ENCODE assay signal across 10 cellular contexts in the genomic region with DNA sequence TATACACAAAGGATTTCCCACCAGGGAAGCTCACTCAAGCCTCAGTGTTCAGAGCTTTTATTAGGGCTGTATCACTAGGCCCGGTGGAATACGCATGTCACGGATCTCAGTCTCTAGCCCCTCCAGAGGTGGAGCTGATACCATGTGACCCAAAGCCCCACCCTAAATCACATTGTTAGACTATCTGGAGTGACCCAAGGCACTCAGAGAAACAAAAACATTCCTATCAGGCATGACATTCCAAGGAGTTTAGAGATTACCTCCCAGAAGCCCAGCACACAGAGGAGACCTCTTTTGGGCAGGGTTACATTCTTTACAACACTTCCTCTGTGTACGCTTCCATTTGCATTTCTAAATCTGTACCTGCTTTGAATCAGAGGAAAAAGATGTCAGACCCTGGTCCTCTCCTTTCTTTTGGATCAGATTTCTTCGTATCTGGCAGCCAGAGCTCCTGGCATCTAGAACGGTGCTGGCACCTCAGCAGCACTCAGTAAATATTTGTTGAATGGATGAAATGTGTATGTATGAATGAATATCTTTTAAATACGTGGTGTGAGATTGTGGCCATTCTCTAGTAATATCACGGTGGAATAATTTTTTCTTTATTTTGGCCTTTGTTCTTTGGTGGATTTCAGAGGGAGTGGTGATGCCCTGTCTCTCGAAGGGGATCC. TPM values are rescaled to one million over a fixed set of nuclear protein-coding genes. Genes with fewer than 3 reads are reported as not detected.
DNase-seq lines count a peak whose midpoint lies in the region; ATAC-seq and TF ChIP-seq lines count a peak whose summit lies in the region.
"Had no signal": no experiment of that assay in that cellular context is flagged by ENCODE, and none has a peak within 500 bp of the region (broad histone marks: within the 10 kb centered on the region; RNA-seq: fewer than 3 reads in every experiment).

No MANE protein-coding gene starts in this region.

- H3K9me3 Mint-ChIP-seq in activated T-helper 17 cell treated with anti-CD3 and anti-CD28 coated beads, Interleukin-2, amount 50 U/mL, for 72 hours: no peaks in the 10 kb centered on the region

- H3K36me3 Mint-ChIP-seq in activated T-helper 17 cell treated with anti-CD3 and anti-CD28 coated beads, Interleukin-2, amount 50 U/mL, for 72 hours (ENCODE audit: low read depth): no peaks in the 10 kb centered on the region

- H3K4me1 ChIP-seq in HCT116 (ENCODE audit: control insufficient read depth in 1 of 2, insufficient read depth in 2 of 2, low read length in 2 of 2) (peaks cover 6 to 8% of the 10 kb centered on the region in 2 experiments; a peak in 2 of 4 replicates), SJCRH30 (no peaks in the 10 kb centered on the region; the same call in 1 of the 2 replicates)

- H3K9me3 ChIP-seq in HCT116 (ENCODE audit: control insufficient read depth in 1 of 2, insufficient read depth in 1 of 2, low read depth in 1 of 2, low read length in 2 of 2) (no peaks in the 10 kb centered on the region), SJCRH30 (replicated peaks) (no peaks in the 10 kb centered on the region)

- no peak for TF ChIP-seq POLR2A in HCT116 (IDR thresholded peaks at IDR 0.05; ENCODE audit: borderline replicate concordance, extremely low read depth, insufficient read depth, insufficient read length)

- intact Hi-C loops in HCT116 (cut with micrococcal nuclease): no loop called here

- no peaks in the 10 kb centered on the region for H3K4me1 Mint-ChIP-seq in activated T-helper 17 cell treated with anti-CD3 and anti-CD28 coated beads, Interleukin-2, amount 50 U/mL, for 72 hours

- POLR2A ChIA-PET in HCT116 (lab: Charles Lee): no interaction called here

- BruUV-seq in HCT116 (replicated peaks; lab: Mats Ljungman, UMichigan): no TSS peak

- H4K20me1 ChIP-seq in HCT116 (ENCODE audit: insufficient read depth): no peaks in the 10 kb centered on the region

- no peak overlapping the region for H3K9ac ChIP-seq in HCT116 (ENCODE audit: low read length)

- no peaks in the 10 kb centered on the region for H3K79me2 ChIP-seq in HCT116 (ENCODE audit: insufficient read depth, low read length)

- no peak overlapping the region for H3K4me2 ChIP-seq in HCT116 (ENCODE audit: low read length)

- peak; percentile 63 for ATAC-seq in HCT116
- no peak for ATAC-seq in activated T-helper 17 cell treated with anti-CD3 and anti-CD28 coated beads, Interleukin-2, amount 50 U/mL, for 72 hours (replicated peaks)

- H3K27me3 Mint-ChIP-seq in activated T-helper 17 cell treated with anti-CD3 and anti-CD28 coated beads, Interleukin-2, amount 50 U/mL, for 72 hours: peaks cover 6% of the 10 kb centered on the region

- TF ChIP-seq RAD21 in HCT116 (IDR thresholded peaks at IDR 0.05; ENCODE audit: low read depth): no peak

- DNase-seq in HCT116 (ENCODE audit: low read depth, low spot score): no peak
- peak; percentile 17 to 18 for DNase-seq in SJCRH30
- DNase-seq in iPS DF 19.7 (ENCODE audit: low read depth, low spot score): peak; percentile 93
- peak; percentile 38 for DNase-seq in retina
- DNase-seq in DMS 273 treated with DMSO at 0.1 percent for 48 hours (lab: John Stamatoyannopoulos, UW): no peak
- no peak for DNase-seq in pons (ENCODE audit: low spot score)
- no peak for DNase-seq in NCI-H1417 treated with DMSO at 0.1 percent for 48 hours (lab: John Stamatoyannopoulos, UW)
- DNase-seq: anterior cingulate cortex, small intestine had no signal

- H3K36me3 ChIP-seq in HCT116 (ENCODE audit: control insufficient read depth in 1 of 2, insufficient read depth in 2 of 2, low read length in 2 of 2) (no peaks in the 10 kb centered on the region), SJCRH30 (no peaks in the 10 kb centered on the region)

- CTCF ChIA-PET in HCT116 (lab: Charles Lee): no interaction called here

- H3K27ac ChIP-seq in HCT116 (ENCODE audit: low read depth, low read length): no peak overlapping the region
- H3K27ac ChIP-seq in SJCRH30: peak overlapping the region; percentile 23

- H3K9me2 ChIP-seq in HCT116 (ENCODE audit: insufficient read depth): no peaks in the 10 kb centered on the region

- TF ChIP-seq CTCF in HCT116 (IDR thresholded peaks at IDR 0.05 in 2 of 3, conservative IDR thresholded peaks at IDR 0.05 in 1 of 3; ENCODE audit: borderline replicate concordance in 1 of 3, insufficient read depth in 1 of 3, low read depth in 2 of 3, low read length in 2 of 3): no peak

- H3K4me3 ChIP-seq in HCT116 (replicated peaks in 1 of 2; ENCODE audit: low read depth in 1 of 2, low read length in 2 of 2) (no peak overlapping the region), SJCRH30 (no peak overlapping the region)

- H3K27me3 ChIP-seq in HCT116 (ENCODE audit: insufficient read depth, low read length): no peaks in the 10 kb centered on the region
- no peaks in the 10 kb centered on the region for H3K27me3 ChIP-seq in SJCRH30

- no peak overlapping the region for H3K27ac Mint-ChIP-seq in activated T-helper 17 cell treated with anti-CD3 and anti-CD28 coated beads, Interleukin-2, amount 50 U/mL, for 72 hours

- no peak overlapping the region for H2AFZ ChIP-seq in HCT116 (ENCODE audit: low read depth, low read length, poor library complexity, severe bottlenecking)

- RAD21 ChIA-PET in HCT116 (lab: Charles Lee; ENCODE audit: low non-redundant PET in 1 of 2, low total read pairs in 2 of 2, uncharacterized antibody in 2 of 2, unreplicated experiment in 2 of 2): no interaction called here

- no peak overlapping the region for H3K4me3 Mint-ChIP-seq in activated T-helper 17 cell treated with anti-CD3 and anti-CD28 coated beads, Interleukin-2, amount 50 U/mL, for 72 hours

TF ChIP-seq in HCT116, 20 proteins besides CTCF, POLR2A, EP300 and RAD21 (continues in another document):
- TF ChIP-seq JUND (IDR thresholded peaks at IDR 0.05) (no peak), ELF1 (IDR thresholded peaks at IDR 0.05; ENCODE audit: borderline replicate concordance, low read depth) (no peak), EGR1 (IDR thresholded peaks at IDR 0.05; ENCODE audit: low read depth) (no peak), YY1 (IDR thresholded peaks at IDR 0.05; ENCODE audit: extremely low read depth, insufficient replicate concordance, low read depth, low read length) (no peak), EZH2 (IDR thresholded peaks at IDR 0.05) (no peak), ZNF274 (IDR thresholded peaks at IDR 0.05; ENCODE audit: low read depth, low read length) (no peak), CBX3 (IDR thresholded peaks at IDR 0.05; ENCODE audit: low read depth) (no peak), EZH2phosphoT487 (IDR thresholded peaks at IDR 0.05; ENCODE audit: borderline replicate concordance) (no peak)
- TF ChIP-seq, protein P1, sequence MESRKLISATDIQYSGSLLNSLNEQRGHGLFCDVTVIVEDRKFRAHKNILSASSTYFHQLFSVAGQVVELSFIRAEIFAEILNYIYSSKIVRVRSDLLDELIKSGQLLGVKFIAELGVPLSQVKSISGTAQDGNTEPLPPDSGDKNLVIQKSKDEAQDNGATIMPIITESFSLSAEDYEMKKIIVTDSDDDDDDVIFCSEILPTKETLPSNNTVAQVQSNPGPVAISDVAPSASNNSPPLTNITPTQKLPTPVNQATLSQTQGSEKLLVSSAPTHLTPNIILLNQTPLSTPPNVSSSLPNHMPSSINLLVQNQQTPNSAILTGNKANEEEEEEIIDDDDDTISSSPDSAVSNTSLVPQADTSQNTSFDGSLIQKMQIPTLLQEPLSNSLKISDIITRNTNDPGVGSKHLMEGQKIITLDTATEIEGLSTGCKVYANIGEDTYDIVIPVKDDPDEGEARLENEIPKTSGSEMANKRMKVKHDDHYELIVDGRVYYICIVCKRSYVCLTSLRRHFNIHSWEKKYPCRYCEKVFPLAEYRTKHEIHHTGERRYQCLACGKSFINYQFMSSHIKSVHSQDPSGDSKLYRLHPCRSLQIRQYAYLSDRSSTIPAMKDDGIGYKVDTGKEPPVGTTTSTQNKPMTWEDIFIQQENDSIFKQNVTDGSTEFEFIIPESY (IDR thresholded peaks at IDR 0.05; ENCODE audit: extremely low read depth, insufficient replicate concordance, low read length): no peak
- TF ChIP-seq, protein P2, sequence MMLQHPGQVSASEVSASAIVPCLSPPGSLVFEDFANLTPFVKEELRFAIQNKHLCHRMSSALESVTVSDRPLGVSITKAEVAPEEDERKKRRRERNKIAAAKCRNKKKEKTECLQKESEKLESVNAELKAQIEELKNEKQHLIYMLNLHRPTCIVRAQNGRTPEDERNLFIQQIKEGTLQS (IDR thresholded peaks at IDR 0.05): no peak
- TF ChIP-seq, protein P3, sequence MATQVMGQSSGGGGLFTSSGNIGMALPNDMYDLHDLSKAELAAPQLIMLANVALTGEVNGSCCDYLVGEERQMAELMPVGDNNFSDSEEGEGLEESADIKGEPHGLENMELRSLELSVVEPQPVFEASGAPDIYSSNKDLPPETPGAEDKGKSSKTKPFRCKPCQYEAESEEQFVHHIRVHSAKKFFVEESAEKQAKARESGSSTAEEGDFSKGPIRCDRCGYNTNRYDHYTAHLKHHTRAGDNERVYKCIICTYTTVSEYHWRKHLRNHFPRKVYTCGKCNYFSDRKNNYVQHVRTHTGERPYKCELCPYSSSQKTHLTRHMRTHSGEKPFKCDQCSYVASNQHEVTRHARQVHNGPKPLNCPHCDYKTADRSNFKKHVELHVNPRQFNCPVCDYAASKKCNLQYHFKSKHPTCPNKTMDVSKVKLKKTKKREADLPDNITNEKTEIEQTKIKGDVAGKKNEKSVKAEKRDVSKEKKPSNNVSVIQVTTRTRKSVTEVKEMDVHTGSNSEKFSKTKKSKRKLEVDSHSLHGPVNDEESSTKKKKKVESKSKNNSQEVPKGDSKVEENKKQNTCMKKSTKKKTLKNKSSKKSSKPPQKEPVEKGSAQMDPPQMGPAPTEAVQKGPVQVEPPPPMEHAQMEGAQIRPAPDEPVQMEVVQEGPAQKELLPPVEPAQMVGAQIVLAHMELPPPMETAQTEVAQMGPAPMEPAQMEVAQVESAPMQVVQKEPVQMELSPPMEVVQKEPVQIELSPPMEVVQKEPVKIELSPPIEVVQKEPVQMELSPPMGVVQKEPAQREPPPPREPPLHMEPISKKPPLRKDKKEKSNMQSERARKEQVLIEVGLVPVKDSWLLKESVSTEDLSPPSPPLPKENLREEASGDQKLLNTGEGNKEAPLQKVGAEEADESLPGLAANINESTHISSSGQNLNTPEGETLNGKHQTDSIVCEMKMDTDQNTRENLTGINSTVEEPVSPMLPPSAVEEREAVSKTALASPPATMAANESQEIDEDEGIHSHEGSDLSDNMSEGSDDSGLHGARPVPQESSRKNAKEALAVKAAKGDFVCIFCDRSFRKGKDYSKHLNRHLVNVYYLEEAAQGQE (IDR thresholded peaks at IDR 0.05; ENCODE audit: low read depth): no peak
- TF ChIP-seq, protein P4, sequence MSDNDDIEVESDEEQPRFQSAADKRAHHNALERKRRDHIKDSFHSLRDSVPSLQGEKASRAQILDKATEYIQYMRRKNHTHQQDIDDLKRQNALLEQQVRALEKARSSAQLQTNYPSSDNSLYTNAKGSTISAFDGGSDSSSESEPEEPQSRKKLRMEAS (IDR thresholded peaks at IDR 0.05): no peak

RNA-seq across cellular contexts. Expression of a gene that starts 37.7 kb away (rescaled TPM):
- total RNA-seq in HCT116 (2021; ENCODE audit: unreplicated experiment): 130 TPM
- polyA plus RNA-seq in HCT116 (2012): 61.4 and 72.8 TPM in 2 replicates
- total RNA-seq in SJCRH30 (2014; rRNA removed; shearing (Covaris generic)): 67.4 and 69.8 TPM in 2 replicates
- total RNA-seq in activated T-helper 17 cell treated with anti-CD3 and anti-CD28 coated beads, Interleukin-2, amount 50 U/mL, for 72 hours: 100 to 1,000 TPM in 1 of 2 donors, 10 to 100 TPM in 1; 97.2 to 170 TPM

Comparison
In these comparisons a context has a peak if more than half of its experiments do, and no peak if none do; other contexts are left out.
1. DNase-seq: peak in SJCRH30 (2 of 2), iPS DF 19.7 (single experiment) and retina (single experiment); none in HCT116 (single experiment), DMS 273 treated with DMSO at 0.1 percent for 48 hours (single experiment), pons (single experiment) and NCI-H1417 treated with DMSO at 0.1 percent for 48 hours (single experiment).